ENCODE assay signal across 1 cellular context in genomic region chr7:127922661-127923060, GRCh38.
TF ChIP-seq lines count a peak whose summit lies in the region.

No MANE protein-coding gene starts in this region.

TF ChIP-seq in IMR-90, 13 proteins besides CTCF, POLR2A, EP300 and RAD21:
- TF ChIP-seq RCOR1 (IDR thresholded peaks at IDR 0.05; ENCODE audit: insufficient replicate concordance, low read length) = no peak
- TF ChIP-seq BHLHE40 (IDR thresholded peaks at IDR 0.05; ENCODE audit: low read depth, low read length) = no peak
- TF ChIP-seq MAZ (IDR thresholded peaks at IDR 0.05; ENCODE audit: borderline replicate concordance, low read depth, low read length) = no peak
- no peak for TF ChIP-seq MAFK (IDR thresholded peaks at IDR 0.05; ENCODE audit: low read depth, low read length)
- no peak for TF ChIP-seq ELK1 (IDR thresholded peaks at IDR 0.05; ENCODE audit: borderline replicate concordance, low read depth, low read length)
- no peak for TF ChIP-seq RFX5 (IDR thresholded peaks at IDR 0.05; ENCODE audit: low read depth, low read length)
- no peak for TF ChIP-seq FOS (IDR thresholded peaks at IDR 0.05; ENCODE audit: low read depth, low read length)
- TF ChIP-seq NFE2L2 (IDR thresholded peaks at IDR 0.05; ENCODE audit: low read depth, low read length) = no peak
- TF ChIP-seq CEBPB (IDR thresholded peaks at IDR 0.05; ENCODE audit: low read depth, low read length) = no peak
- no peak for TF ChIP-seq SMC3 (IDR thresholded peaks at IDR 0.05; ENCODE audit: low read depth, low read length)
- TF ChIP-seq USF2 (IDR thresholded peaks at IDR 0.05; ENCODE audit: low read depth, low read length) = no peak
